In the genomic region with DNA sequence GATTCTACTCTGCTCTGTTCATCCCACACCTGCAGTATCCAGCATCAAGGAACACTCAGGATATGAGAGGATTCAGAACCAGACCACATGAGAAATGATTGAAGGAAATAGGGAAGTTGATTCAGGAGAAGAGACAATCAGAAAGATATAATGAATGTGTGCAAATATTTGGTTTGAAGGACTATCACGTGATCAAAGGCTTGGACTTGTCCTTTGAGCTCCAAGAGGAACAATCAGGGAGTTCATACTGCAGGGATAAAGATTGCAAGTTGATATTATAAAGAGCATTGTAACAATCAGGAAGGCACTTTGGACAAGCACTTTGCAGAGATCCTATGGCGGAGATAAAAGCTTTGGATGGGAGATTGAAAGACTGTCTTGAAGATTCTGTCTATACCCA, we compare ENCODE assay signal across 1 cellular context.
TF ChIP-seq lines count a peak whose summit lies in the region.

No MANE protein-coding gene starts in this region.

TF ChIP-seq in HepG2, 621 proteins besides CTCF, POLR2A, EP300 and RAD21 (continued from another document and continues in another):
- TF ChIP-seq, protein P1, sequence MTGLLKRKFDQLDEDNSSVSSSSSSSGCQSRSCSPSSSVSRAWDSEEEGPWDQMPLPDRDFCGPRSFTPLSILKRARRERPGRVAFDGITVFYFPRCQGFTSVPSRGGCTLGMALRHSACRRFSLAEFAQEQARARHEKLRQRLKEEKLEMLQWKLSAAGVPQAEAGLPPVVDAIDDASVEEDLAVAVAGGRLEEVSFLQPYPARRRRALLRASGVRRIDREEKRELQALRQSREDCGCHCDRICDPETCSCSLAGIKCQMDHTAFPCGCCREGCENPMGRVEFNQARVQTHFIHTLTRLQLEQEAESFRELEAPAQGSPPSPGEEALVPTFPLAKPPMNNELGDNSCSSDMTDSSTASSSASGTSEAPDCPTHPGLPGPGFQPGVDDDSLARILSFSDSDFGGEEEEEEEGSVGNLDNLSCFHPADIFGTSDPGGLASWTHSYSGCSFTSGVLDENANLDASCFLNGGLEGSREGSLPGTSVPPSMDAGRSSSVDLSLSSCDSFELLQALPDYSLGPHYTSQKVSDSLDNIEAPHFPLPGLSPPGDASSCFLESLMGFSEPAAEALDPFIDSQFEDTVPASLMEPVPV (CRISPR knock-in tag; IDR thresholded peaks at IDR 0.05) = no peak
- TF ChIP-seq, protein P2, sequence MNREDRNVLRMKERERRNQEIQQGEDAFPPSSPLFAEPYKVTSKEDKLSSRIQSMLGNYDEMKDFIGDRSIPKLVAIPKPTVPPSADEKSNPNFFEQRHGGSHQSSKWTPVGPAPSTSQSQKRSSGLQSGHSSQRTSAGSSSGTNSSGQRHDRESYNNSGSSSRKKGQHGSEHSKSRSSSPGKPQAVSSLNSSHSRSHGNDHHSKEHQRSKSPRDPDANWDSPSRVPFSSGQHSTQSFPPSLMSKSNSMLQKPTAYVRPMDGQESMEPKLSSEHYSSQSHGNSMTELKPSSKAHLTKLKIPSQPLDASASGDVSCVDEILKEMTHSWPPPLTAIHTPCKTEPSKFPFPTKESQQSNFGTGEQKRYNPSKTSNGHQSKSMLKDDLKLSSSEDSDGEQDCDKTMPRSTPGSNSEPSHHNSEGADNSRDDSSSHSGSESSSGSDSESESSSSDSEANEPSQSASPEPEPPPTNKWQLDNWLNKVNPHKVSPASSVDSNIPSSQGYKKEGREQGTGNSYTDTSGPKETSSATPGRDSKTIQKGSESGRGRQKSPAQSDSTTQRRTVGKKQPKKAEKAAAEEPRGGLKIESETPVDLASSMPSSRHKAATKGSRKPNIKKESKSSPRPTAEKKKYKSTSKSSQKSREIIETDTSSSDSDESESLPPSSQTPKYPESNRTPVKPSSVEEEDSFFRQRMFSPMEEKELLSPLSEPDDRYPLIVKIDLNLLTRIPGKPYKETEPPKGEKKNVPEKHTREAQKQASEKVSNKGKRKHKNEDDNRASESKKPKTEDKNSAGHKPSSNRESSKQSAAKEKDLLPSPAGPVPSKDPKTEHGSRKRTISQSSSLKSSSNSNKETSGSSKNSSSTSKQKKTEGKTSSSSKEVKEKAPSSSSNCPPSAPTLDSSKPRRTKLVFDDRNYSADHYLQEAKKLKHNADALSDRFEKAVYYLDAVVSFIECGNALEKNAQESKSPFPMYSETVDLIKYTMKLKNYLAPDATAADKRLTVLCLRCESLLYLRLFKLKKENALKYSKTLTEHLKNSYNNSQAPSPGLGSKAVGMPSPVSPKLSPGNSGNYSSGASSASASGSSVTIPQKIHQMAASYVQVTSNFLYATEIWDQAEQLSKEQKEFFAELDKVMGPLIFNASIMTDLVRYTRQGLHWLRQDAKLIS (CRISPR knock-in tag; IDR thresholded peaks at IDR 0.05) = no peak
- TF ChIP-seq, protein P3, sequence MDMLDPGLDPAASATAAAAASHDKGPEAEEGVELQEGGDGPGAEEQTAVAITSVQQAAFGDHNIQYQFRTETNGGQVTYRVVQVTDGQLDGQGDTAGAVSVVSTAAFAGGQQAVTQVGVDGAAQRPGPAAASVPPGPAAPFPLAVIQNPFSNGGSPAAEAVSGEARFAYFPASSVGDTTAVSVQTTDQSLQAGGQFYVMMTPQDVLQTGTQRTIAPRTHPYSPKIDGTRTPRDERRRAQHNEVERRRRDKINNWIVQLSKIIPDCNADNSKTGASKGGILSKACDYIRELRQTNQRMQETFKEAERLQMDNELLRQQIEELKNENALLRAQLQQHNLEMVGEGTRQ (IDR thresholded peaks at IDR 0.05; ENCODE audit: low read depth, low read length) = peak; percentile 88
- TF ChIP-seq, protein P3 (CRISPR knock-in tag; IDR thresholded peaks at IDR 0.05; ENCODE audit: borderline replicate concordance) = no peak
- TF ChIP-seq GATAD2A (CRISPR knock-in tag; IDR thresholded peaks at IDR 0.05) (peak; percentile 38; the same call in 1 of the 2 replicates), ZZZ3 (CRISPR knock-in tag; IDR thresholded peaks at IDR 0.05; ENCODE audit: borderline replicate concordance) (no peak), ZMYM4 (CRISPR knock-in tag; IDR thresholded peaks at IDR 0.05) (no peak), HMG20A (CRISPR knock-in tag; IDR thresholded peaks at IDR 0.05; ENCODE audit: borderline replicate concordance) (peak; percentile 51; the same call in 1 of the 2 replicates), SAP130 (CRISPR knock-in tag; IDR thresholded peaks at IDR 0.05; ENCODE audit: low read depth) (0 out of 2 replicates have a peak, but pooled peaks have one; percentile 10), RAD51 (IDR thresholded peaks at IDR 0.05; ENCODE audit: borderline replicate concordance) (peak; percentile 95), ZBTB7B (CRISPR knock-in tag; IDR thresholded peaks at IDR 0.05) (no peak), FOXP1 (IDR thresholded peaks at IDR 0.05) (no peak), FOXP1 (CRISPR knock-in tag; IDR thresholded peaks at IDR 0.05) (no peak), SOX13 (IDR thresholded peaks at IDR 0.05) (peak; percentile 61), SOX13 (CRISPR knock-in tag; conservative IDR thresholded peaks at IDR 0.05 in 1 of 2, IDR thresholded peaks at IDR 0.05 in 1 of 2) (peak in 1 of 2 experiments; percentile 93; a peak in 2 of 4 replicates), FLYWCH1 (CRISPR knock-in tag; IDR thresholded peaks at IDR 0.05) (no peak), ZKSCAN8 (CRISPR knock-in tag; IDR thresholded peaks at IDR 0.05; ENCODE audit: borderline replicate concordance) (no peak), RBFOX2 (IDR thresholded peaks at IDR 0.05; ENCODE audit: low read depth, low read length) (0 out of 2 replicates have a peak, but pooled peaks have one; percentile 28), BHLHE40 (IDR thresholded peaks at IDR 0.05; ENCODE audit: low read length) (peak; percentile 71), GFI1 (CRISPR knock-in tag; IDR thresholded peaks at IDR 0.05; ENCODE audit: borderline replicate concordance) (peak; percentile 37; the same call in 1 of the 2 replicates), TCF7 (IDR thresholded peaks at IDR 0.05; ENCODE audit: low read depth) (no peak; the same call in 1 of the 2 replicates), GPN1 (CRISPR knock-in tag; IDR thresholded peaks at IDR 0.05; ENCODE audit: borderline replicate concordance) (no peak), CREM (IDR thresholded peaks at IDR 0.05) (peak; percentile 33; the same call in 1 of the 2 replicates), CREM (CRISPR knock-in tag; IDR thresholded peaks at IDR 0.05) (no peak)
- TF ChIP-seq, protein P4, sequence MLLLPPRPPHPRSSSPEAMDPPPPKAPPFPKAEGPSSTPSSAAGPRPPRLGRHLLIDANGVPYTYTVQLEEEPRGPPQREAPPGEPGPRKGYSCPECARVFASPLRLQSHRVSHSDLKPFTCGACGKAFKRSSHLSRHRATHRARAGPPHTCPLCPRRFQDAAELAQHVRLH (CRISPR knock-in tag; IDR thresholded peaks at IDR 0.05; ENCODE audit: borderline replicate concordance, low read depth) = no peak
- TF ChIP-seq, protein P5, sequence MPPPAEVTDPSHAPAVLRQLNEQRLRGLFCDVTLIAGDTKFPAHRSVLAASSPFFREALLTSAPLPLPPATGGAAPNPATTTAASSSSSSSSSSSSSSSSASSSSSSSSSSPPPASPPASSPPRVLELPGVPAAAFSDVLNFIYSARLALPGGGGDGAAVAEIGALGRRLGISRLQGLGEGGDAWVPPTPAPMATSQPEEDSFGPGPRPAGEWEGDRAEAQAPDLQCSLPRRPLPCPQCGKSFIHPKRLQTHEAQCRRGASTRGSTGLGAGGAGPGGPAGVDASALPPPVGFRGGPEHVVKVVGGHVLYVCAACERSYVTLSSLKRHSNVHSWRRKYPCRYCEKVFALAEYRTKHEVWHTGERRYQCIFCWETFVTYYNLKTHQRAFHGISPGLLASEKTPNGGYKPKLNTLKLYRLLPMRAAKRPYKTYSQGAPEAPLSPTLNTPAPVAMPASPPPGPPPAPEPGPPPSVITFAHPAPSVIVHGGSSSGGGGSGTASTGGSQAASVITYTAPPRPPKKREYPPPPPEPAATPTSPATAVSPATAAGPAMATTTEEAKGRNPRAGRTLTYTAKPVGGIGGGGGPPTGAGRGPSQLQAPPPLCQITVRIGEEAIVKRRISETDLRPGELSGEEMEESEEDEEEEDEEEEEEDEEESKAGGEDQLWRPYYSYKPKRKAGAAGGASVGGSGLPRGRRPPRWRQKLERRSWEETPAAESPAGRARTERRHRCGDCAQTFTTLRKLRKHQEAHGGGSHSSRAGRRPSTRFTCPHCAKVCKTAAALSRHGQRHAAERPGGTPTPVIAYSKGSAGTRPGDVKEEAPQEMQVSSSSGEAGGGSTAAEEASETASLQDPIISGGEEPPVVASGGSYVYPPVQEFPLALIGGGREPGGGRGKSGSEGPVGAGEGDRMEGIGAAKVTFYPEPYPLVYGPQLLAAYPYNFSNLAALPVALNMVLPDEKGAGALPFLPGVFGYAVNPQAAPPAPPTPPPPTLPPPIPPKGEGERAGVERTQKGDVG (CRISPR knock-in tag; IDR thresholded peaks at IDR 0.05; ENCODE audit: borderline replicate concordance) = no peak
- TF ChIP-seq, protein P6, sequence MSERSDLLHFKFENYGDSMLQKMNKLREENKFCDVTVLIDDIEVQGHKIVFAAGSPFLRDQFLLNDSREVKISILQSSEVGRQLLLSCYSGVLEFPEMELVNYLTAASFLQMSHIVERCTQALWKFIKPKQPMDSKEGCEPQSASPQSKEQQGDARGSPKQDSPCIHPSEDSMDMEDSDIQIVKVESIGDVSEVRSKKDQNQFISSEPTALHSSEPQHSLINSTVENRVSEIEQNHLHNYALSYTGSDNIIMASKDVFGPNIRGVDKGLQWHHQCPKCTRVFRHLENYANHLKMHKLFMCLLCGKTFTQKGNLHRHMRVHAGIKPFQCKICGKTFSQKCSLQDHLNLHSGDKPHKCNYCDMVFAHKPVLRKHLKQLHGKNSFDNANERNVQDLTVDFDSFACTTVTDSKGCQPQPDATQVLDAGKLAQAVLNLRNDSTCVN (CRISPR knock-in tag; IDR thresholded peaks at IDR 0.05; ENCODE audit: borderline replicate concordance) = no peak
- TF ChIP-seq, protein P7, sequence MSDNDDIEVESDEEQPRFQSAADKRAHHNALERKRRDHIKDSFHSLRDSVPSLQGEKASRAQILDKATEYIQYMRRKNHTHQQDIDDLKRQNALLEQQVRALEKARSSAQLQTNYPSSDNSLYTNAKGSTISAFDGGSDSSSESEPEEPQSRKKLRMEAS (IDR thresholded peaks at IDR 0.05) = no peak
- TF ChIP-seq, protein P8, sequence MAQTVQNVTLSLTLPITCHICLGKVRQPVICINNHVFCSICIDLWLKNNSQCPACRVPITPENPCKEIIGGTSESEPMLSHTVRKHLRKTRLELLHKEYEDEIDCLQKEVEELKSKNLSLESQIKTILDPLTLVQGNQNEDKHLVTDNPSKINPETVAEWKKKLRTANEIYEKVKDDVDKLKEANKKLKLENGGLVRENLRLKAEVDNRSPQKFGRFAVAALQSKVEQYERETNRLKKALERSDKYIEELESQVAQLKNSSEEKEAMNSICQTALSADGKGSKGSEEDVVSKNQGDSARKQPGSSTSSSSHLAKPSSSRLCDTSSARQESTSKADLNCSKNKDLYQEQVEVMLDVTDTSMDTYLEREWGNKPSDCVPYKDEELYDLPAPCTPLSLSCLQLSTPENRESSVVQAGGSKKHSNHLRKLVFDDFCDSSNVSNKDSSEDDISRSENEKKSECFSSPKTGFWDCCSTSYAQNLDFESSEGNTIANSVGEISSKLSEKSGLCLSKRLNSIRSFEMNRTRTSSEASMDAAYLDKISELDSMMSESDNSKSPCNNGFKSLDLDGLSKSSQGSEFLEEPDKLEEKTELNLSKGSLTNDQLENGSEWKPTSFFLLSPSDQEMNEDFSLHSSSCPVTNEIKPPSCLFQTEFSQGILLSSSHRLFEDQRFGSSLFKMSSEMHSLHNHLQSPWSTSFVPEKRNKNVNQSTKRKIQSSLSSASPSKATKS (CRISPR knock-in tag; IDR thresholded peaks at IDR 0.05) = no peak
- TF ChIP-seq, protein P9, sequence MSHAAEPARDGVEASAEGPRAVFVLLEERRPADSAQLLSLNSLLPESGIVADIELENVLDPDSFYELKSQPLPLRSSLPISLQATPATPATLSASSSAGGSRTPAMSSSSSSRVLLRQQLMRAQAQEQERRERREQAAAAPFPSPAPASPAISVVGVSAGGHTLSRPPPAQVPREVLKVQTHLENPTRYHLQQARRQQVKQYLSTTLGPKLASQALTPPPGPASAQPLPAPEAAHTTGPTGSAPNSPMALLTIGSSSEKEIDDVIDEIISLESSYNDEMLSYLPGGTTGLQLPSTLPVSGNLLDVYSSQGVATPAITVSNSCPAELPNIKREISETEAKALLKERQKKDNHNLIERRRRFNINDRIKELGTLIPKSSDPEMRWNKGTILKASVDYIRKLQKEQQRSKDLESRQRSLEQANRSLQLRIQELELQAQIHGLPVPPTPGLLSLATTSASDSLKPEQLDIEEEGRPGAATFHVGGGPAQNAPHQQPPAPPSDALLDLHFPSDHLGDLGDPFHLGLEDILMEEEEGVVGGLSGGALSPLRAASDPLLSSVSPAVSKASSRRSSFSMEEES (CRISPR knock-in tag; IDR thresholded peaks at IDR 0.05) = 0 out of 2 replicates have a peak, but pooled peaks have one; percentile 30
- TF ChIP-seq, protein P10, sequence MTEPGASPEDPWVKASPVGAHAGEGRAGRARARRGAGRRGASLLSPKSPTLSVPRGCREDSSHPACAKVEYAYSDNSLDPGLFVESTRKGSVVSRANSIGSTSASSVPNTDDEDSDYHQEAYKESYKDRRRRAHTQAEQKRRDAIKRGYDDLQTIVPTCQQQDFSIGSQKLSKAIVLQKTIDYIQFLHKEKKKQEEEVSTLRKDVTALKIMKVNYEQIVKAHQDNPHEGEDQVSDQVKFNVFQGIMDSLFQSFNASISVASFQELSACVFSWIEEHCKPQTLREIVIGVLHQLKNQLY (CRISPR knock-in tag; IDR thresholded peaks at IDR 0.05) = peak; percentile 93; the same call in 1 of the 2 replicates
- TF ChIP-seq, protein P11, sequence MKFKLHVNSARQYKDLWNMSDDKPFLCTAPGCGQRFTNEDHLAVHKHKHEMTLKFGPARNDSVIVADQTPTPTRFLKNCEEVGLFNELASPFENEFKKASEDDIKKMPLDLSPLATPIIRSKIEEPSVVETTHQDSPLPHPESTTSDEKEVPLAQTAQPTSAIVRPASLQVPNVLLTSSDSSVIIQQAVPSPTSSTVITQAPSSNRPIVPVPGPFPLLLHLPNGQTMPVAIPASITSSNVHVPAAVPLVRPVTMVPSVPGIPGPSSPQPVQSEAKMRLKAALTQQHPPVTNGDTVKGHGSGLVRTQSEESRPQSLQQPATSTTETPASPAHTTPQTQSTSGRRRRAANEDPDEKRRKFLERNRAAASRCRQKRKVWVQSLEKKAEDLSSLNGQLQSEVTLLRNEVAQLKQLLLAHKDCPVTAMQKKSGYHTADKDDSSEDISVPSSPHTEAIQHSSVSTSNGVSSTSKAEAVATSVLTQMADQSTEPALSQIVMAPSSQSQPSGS (CRISPR knock-in tag; IDR thresholded peaks at IDR 0.05) = no peak
- TF ChIP-seq, protein P12, sequence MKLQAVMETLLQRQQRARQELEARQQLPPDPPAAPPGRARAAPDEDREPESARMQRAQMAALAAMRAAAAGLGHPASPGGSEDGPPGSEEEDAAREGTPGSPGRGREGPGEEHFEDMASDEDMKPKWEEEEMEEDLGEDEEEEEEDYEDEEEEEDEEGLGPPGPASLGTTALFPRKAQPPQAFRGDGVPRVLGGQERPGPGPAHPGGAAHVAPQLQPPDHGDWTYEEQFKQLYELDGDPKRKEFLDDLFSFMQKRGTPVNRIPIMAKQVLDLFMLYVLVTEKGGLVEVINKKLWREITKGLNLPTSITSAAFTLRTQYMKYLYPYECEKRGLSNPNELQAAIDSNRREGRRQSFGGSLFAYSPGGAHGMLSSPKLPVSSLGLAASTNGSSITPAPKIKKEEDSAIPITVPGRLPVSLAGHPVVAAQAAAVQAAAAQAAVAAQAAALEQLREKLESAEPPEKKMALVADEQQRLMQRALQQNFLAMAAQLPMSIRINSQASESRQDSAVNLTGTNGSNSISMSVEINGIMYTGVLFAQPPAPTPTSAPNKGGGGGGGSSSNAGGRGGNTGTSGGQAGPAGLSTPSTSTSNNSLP (IDR thresholded peaks at IDR 0.05; ENCODE audit: low read depth, low read length) = 0 out of 2 replicates have a peak, but pooled peaks have one; percentile 43
